Comparison of ENCODE assay signal across 15 cellular contexts in genomic region chr5:61884242-61884855, GRCh38.
"Had no signal": no experiment of that assay in that cellular context is flagged by ENCODE, and none has a peak within 500 bp of the region (broad histone marks: within the 10 kb centered on the region; RNA-seq: fewer than 3 reads in every experiment).

No MANE protein-coding gene starts in this region.

- H3K36me3 ChIP-seq: spleen, upper lobe of left lung had no signal

- H3K4me1 ChIP-seq: spleen, upper lobe of left lung had no signal

- H3K27ac ChIP-seq: coronary artery, epithelial cell of prostate, spleen, upper lobe of left lung had no signal

- DNase-seq: activated CD4-positive, alpha-beta T cell treated with anti-CD3 and anti-CD28 coated beads, Interleukin-2, amount 50 U/mL, for 48 hours; activated naive CD4-positive, alpha-beta T cell treated with Interleukin-2 at 50 U/mL for 16 hours; activated naive CD8-positive, alpha-beta T cell treated with anti-CD3 and anti-CD28 coated beads for 36 hours; activated T-cell treated with anti-CD3 and anti-CD28 coated beads, Interleukin-2, amount 50 U/mL, for 48 hours; cerebellar nuclear complex; endodermal cell; nephron progenitor cell; spleen; stimulated activated CD4-positive, alpha-beta T cell treated with anti-CD3 and anti-CD28 coated beads, Interleukin-4, amount 100 ng/mL, for 1 hour; stimulated activated naive CD4-positive, alpha-beta T cell treated with Interleukin-2 at 50 U/mL for 16 hours; T-helper 9 cell had no signal

- H3K27me3 ChIP-seq: upper lobe of left lung had no signal

- H3K4me3 ChIP-seq: coronary artery, spleen, upper lobe of left lung had no signal

- ATAC-seq: WTC11 had no signal
